ENCODE assay signal across 19 cellular contexts in genomic region chr1:58997637-58998036, GRCh38.
DNase-seq lines count a peak whose midpoint lies in the region; ATAC-seq and TF ChIP-seq lines count a peak whose summit lies in the region.
"Had no signal": no experiment of that assay in that cellular context is flagged by ENCODE, and none has a peak within 500 bp of the region (broad histone marks: within the 10 kb centered on the region; RNA-seq: fewer than 3 reads in every experiment).

No MANE protein-coding gene starts in this region.

- no peak for TF ChIP-seq CTCF in coronary artery (IDR thresholded peaks at IDR 0.05)

- H3K4me3 Mint-ChIP-seq in activated T-cell treated with anti-CD3 and anti-CD28 coated beads, Interleukin-2, amount 50 U/mL, for 24 hours, result no peak overlapping the region
- H3K4me3 Mint-ChIP-seq: CD4-positive, alpha-beta memory T cell had no signal

- H3K9me3 ChIP-seq in neuron (ENCODE audit: low read length), result no peaks in the 10 kb centered on the region
- H3K9me3 ChIP-seq: BE2C, MG63 had no signal

- no peak for DNase-seq in activated T-cell treated with anti-CD3 and anti-CD28 coated beads, Interleukin-2, amount 50 U/mL, for 24 hours
- DNase-seq in activated T-cell treated with anti-CD3 and anti-CD28 coated beads for 4 hours, result no peak
- DNase-seq in coronary artery (ENCODE audit: low spot score), result peak; percentile 7
- DNase-seq in NCI-H774 (lab: John Stamatoyannopoulos, UW), result no peak
- no peak for DNase-seq in left lobe of liver (ENCODE audit: low spot score)
- DNase-seq: BE2C; CD4-positive, alpha-beta memory T cell; DMS79 treated with DMSO at 0.1 percent for 48 hours; GDM1; KG1; MG63; NCI-H1105 treated with DMSO at 0.1 percent for 48 hours; NCI-H187 treated with DMSO at 0.1 percent for 48 hours; NCI-H2171; NCI-H446 treated with DMSO at 0.1 percent for 48 hours; NCI-H748 treated with DMSO at 0.1 percent for 48 hours; PC-9 had no signal

- peaks cover 8% of the 10 kb centered on the region for H3K4me1 Mint-ChIP-seq in activated T-cell treated with anti-CD3 and anti-CD28 coated beads, Interleukin-2, amount 50 U/mL, for 24 hours (ENCODE audit: low read depth)

- H3K4me1 ChIP-seq in neuron (ENCODE audit: insufficient read depth, low read length), result peaks cover 9% of the 10 kb centered on the region
- H3K4me1 ChIP-seq: BE2C had no signal

- H3K27ac ChIP-seq in coronary artery, result no peak overlapping the region
- H3K27ac ChIP-seq: PC-9 had no signal

- H3K36me3 Mint-ChIP-seq in activated T-cell treated with anti-CD3 and anti-CD28 coated beads, Interleukin-2, amount 50 U/mL, for 24 hours (ENCODE audit: low read depth), result no peaks in the 10 kb centered on the region
- H3K36me3 Mint-ChIP-seq: CD4-positive, alpha-beta memory T cell had no signal

- H3K27ac Mint-ChIP-seq in activated T-cell treated with anti-CD3 and anti-CD28 coated beads, Interleukin-2, amount 50 U/mL, for 24 hours, result peak overlapping the region; percentile 1
- H3K27ac Mint-ChIP-seq: CD4-positive, alpha-beta memory T cell had no signal

- H3K9me3 Mint-ChIP-seq in activated T-cell treated with anti-CD3 and anti-CD28 coated beads, Interleukin-2, amount 50 U/mL, for 24 hours, result no peaks in the 10 kb centered on the region

- H3K4me3 ChIP-seq in coronary artery (no peak overlapping the region), neuron (ENCODE audit: low read length) (no peak overlapping the region)
- H3K4me3 ChIP-seq: MG63, PC-9 had no signal

- H3K36me3 ChIP-seq in neuron (ENCODE audit: insufficient read depth, low read length), result no peaks in the 10 kb centered on the region
- H3K36me3 ChIP-seq: BE2C, MG63 had no signal

- H2AFZ ChIP-seq in neuron (ENCODE audit: low read depth, low read length), result peak overlapping the region; percentile 10
- H2AFZ ChIP-seq: PC-9 had no signal

- no peak for ATAC-seq in HG03469 (IDR thresholded peaks at IDR 0.05; ENCODE audit: unreplicated experiment)
- ATAC-seq in left lobe of liver, result no peak

- no peaks in the 10 kb centered on the region for H3K27me3 ChIP-seq in neuron (ENCODE audit: insufficient read depth, low read length)
- H3K27me3 ChIP-seq: BE2C, MG63 had no signal

- H3K27me3 Mint-ChIP-seq in activated T-cell treated with anti-CD3 and anti-CD28 coated beads, Interleukin-2, amount 50 U/mL, for 24 hours, result no peaks in the 10 kb centered on the region
